ENCODE assay signal across 9 cellular contexts in the genomic region with DNA sequence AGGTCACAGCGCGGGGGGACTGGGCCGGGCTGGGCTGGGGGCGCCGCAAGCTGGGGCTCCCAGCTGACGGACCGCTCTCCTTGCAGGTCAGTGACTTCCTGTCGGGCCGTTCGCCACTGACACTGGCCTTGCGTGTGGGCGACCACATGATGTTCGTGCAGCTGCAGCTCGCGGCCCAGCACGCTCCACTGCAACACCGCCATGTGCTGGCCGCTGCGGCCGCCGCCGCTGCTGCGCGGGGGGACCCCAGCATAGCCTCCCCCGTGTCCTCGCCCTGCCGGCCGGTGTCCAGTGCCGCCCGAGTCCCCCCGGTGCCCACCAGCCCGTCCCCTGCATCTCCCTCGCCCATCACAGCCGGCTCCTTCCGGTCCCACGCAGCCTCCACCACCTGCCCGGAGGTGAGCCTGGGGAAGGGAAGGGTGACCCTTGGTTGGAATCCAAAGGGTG. TPM values are rescaled to one million over a fixed set of nuclear protein-coding genes. Genes with fewer than 3 reads are reported as not detected.
DNase-seq lines count a peak whose midpoint lies in the region; ATAC-seq, FAIRE-seq and TF ChIP-seq lines count a peak whose summit lies in the region.
"Had no signal": no experiment of that assay in that cellular context is flagged by ENCODE, and none has a peak within 500 bp of the region (broad histone marks: within the 10 kb centered on the region; RNA-seq: fewer than 3 reads in every experiment).

No MANE protein-coding gene starts in this region.

- H4K20me1 ChIP-seq in GM12878 (ENCODE audit: control insufficient read depth, insufficient read depth) = no peaks in the 10 kb centered on the region

- DNase-seq in HT-29 (ENCODE audit: low spot score) (peak; percentile 4), GM12878 (ENCODE audit: low read depth, low spot score) (no peak), left lobe of liver (ENCODE audit: low spot score) (peak; percentile 58), A172 (ENCODE audit: low spot score) (no peak), D341Med (ENCODE audit: low spot score) (no peak)
- no peak for DNase-seq in activated CD4-positive, alpha-beta T cell treated with anti-CD3 and anti-CD28 coated beads, Interleukin-2, amount 50 U/mL, for 1 hour
- DNase-seq: activated effector memory CD4-positive, alpha-beta T cell treated with anti-CD3 and anti-CD28 coated beads, Interleukin-2, amount 50 U/mL, for 16 hours had no signal

- intact Hi-C loops in GM12878 (cut with micrococcal nuclease; ENCODE audit: unreplicated experiment) = no loop called here

- H3K4me3 ChIP-seq in GM12878 (no peak overlapping the region), subcutaneous abdominal adipose tissue (ENCODE audit: low read depth in 1 of 5, low read length in 5 of 5) (peak overlapping the region in 2 of 5 donors; percentile 77 to 80)

- in situ Hi-C loops in GM12878 (cut with MboI) = no loop called here

- no peak overlapping the region; the same call in 1 of the 2 replicates for H3K27ac ChIP-seq in GM12878 (ENCODE audit: control insufficient read depth, insufficient read depth)
- peak overlapping the region; percentile 97 for H3K27ac ChIP-seq in subcutaneous abdominal adipose tissue (ENCODE audit: low read depth, low read length)

- ATAC-seq in GM12878 (no peak), left lobe of liver (no peak), HG03135 (IDR thresholded peaks at IDR 0.05; ENCODE audit: unreplicated experiment) (no peak)

- no peak for TF ChIP-seq EP300 in GM12878 (IDR thresholded peaks at IDR 0.05; ENCODE audit: borderline replicate concordance in 1 of 2, control insufficient read depth in 1 of 2, low read depth in 2 of 2, low read length in 2 of 2)

- RAD21 ChIA-PET in GM12878 (lab: Charles Lee; ENCODE audit: unreplicated experiment) = interaction anchor here (2.0 to 2.9 kb wide), 2 partner anchors 10 to 12 kb away, joined by 15 to 47 read pairs; no protein-coding TSS in a partner anchor

- H3K36me3 ChIP-seq in GM12878 (ENCODE audit: control insufficient read depth in 2 of 2, insufficient read depth in 2 of 2, low read length in 1 of 2) = peaks cover 14 to 29% of the 10 kb centered on the region in 2 experiments; a peak in 3 of 4 replicates
- H3K36me3 ChIP-seq in subcutaneous abdominal adipose tissue (ENCODE audit: control insufficient read depth in 5 of 5, insufficient read depth in 5 of 5, low read length in 5 of 5) = peaks cover 0 to 52% (median 40%) of the 10 kb centered on the region in 5 donors

- H3K27me3 ChIP-seq in GM12878 (replicated peaks in 1 of 2; ENCODE audit: control insufficient read depth in 2 of 2, insufficient read depth in 2 of 2, low read length in 1 of 2) (no peaks in the 10 kb centered on the region), subcutaneous abdominal adipose tissue (ENCODE audit: control insufficient read depth in 5 of 5, insufficient read depth in 4 of 5, low read length in 5 of 5) (peaks cover 0 to 2% (median 0%) of the 10 kb centered on the region in 5 donors)

- SMC1A ChIA-PET in GM12878 (lab: Charles Lee; ENCODE audit: uncharacterized antibody, unreplicated experiment) = interaction anchor here (1.9 kb wide), 1 partner anchor 12 kb away, joined by 14 read pairs; no protein-coding TSS in a partner anchor

- peak; percentile 32; the same call in 1 of the 2 replicates for TF ChIP-seq POLR2A in GM12878 (IDR thresholded peaks at IDR 0.05; ENCODE audit: low read depth, low read length)

- H3K79me2 ChIP-seq in GM12878 (ENCODE audit: control insufficient read depth, insufficient read depth, low read length) = peaks cover 61% of the 10 kb centered on the region

- no peak for TF ChIP-seq CTCF in GM12878 (IDR thresholded peaks at IDR 0.05 in 2 of 3, conservative IDR thresholded peaks at IDR 0.05 in 1 of 3; ENCODE audit: control insufficient read depth in 2 of 3, extremely low read depth in 1 of 3, insufficient read depth in 1 of 3, low read depth in 3 of 3, low read length in 3 of 3)

- no peak overlapping the region for H2AFZ ChIP-seq in GM12878 (ENCODE audit: control insufficient read depth, low read depth, low read length)

- H3K4me2 ChIP-seq in GM12878 (ENCODE audit: control insufficient read depth, insufficient read depth) = 0 out of 2 replicates have a peak overlapping the region, but pooled peaks have one; percentile 53

- CTCF ChIA-PET in GM12878 (lab: Yijun Ruan, JAX) = interaction anchor here (1.2 to 2.3 kb wide), 4 partner anchors 8 to 14 kb away, joined by 4 to 26 read pairs (median 14); no protein-coding TSS in a partner anchor

- no peak for FAIRE-seq in GM12878 (lab: Jason Lieb, UNC)

- no peaks in the 10 kb centered on the region for H3K9me3 ChIP-seq in GM12878 (replicated peaks; ENCODE audit: control insufficient read depth, insufficient read depth, low read length)
- H3K9me3 ChIP-seq in subcutaneous abdominal adipose tissue (ENCODE audit: control insufficient read depth in 5 of 5, low read length in 5 of 5) = peaks cover 0 to 2% (median 0%) of the 10 kb centered on the region in 5 donors

- POLR2A ChIA-PET in GM12878 (lab: Charles Lee) = interaction anchor here (1.5 to 2.9 kb wide), 3 partner anchors 10 to 19 kb away, joined by 8 to 22 read pairs (median 14); no protein-coding TSS in a partner anchor

- no TSS peak for BruUV-seq in GM12878 (replicated peaks; lab: Mats Ljungman, UMichigan)

- TF ChIP-seq RAD21 in GM12878 (IDR thresholded peaks at IDR 0.05; ENCODE audit: insufficient read depth, low read depth, low read length) = no peak

- H3K4me1 ChIP-seq in GM12878 (ENCODE audit: control insufficient read depth, insufficient read depth, low read length) (peaks cover 16% of the 10 kb centered on the region), subcutaneous abdominal adipose tissue (ENCODE audit: control insufficient read depth in 5 of 5, insufficient read depth in 5 of 5, low read length in 5 of 5) (peaks cover 4 to 67% (median 56%) of the 10 kb centered on the region in 5 donors)

- WGBS in GM12878 (ENCODE audit: insufficient coverage, insufficient replicate concordance, low lambda C conversion rate, missing lambda C conversion rate) = 76% methylated on average over 15 of the region's 37 CpGs

- H3K9ac ChIP-seq in GM12878 (ENCODE audit: control insufficient read depth, insufficient read depth, low read length) = no peak overlapping the region
- H3K9ac ChIP-seq in subcutaneous abdominal adipose tissue (ENCODE audit: low read length in 5 of 5) = peak overlapping the region in 4 of 5 donors; percentile 51 to 86 (median 72)

RNA-seq across cellular contexts. Expression of a gene that starts 5.7 kb away (rescaled TPM):
- 32.5 and 38.6 TPM in 2 replicates for total RNA-seq in HT-29 (2014; rRNA removed; shearing (Covaris generic))
- 69.3 and 73.1 TPM in 2 replicates for total RNA-seq in GM12878 (2013; cell fraction: nucleolus; rRNA removed)
- total RNA-seq in GM12878 (2014; rRNA removed) = 6.1 and 8.4 TPM in 2 replicates
- total RNA-seq in GM12878 (2014; rRNA removed; fragmentation: Illumina TruSeq; extraction: Trizol) = 6.5 and 7.0 TPM in 2 replicates
- total RNA-seq in GM12878 (2021) = 51.5 and 52.3 TPM in 2 replicates
- 6.0 TPM for polyA plus RNA-seq in GM12878 (2011; ENCODE audit: low read depth)
- polyA plus RNA-seq in GM12878 (2011; rRNA removed) = 7.6 and 12.2 TPM in 2 replicates
- 24.2 and 29.5 TPM in 2 replicates for polyA plus RNA-seq in GM12878 (2011; cell fraction: cytosol; rRNA removed)
- polyA plus RNA-seq in GM12878 (2011; cell fraction: nucleus; rRNA removed) = 102 and 129 TPM in 2 replicates
- polyA plus RNA-seq in GM12878 (2012) = 26.6 and 35.6 TPM in 2 replicates
- polyA plus RNA-seq in GM12878 (2014; fragmentation: Illumina TruSeq; extraction: Trizol) = 4.2 and 7.9 TPM in 2 replicates
- under 1 TPM; 0.38 to 0.63 TPM for polyA plus RNA-seq in GM12878 (2014; fragmentation: Nextera tagmentation; extraction: Ambion mirVana)
- polyA plus RNA-seq in GM12878 (2014; rRNA removed) = 30.9 and 33.7 TPM in 2 replicates
- polyA plus RNA-seq in GM12878 (2016; fragmentation: Nextera tagmentation; extraction: Ambion mirVana) = 1 to 10 TPM; 2.3 TPM
- 2.3 and 11.8 TPM in 2 replicates for polyA minus RNA-seq in GM12878 (2011; rRNA and poly(A)+ RNA removed)
- polyA minus RNA-seq in GM12878 (2011; cell fraction: cytosol; rRNA and poly(A)+ RNA removed) = 21.7 and 23.8 TPM in 2 replicates
- polyA minus RNA-seq in GM12878 (2011; cell fraction: nucleus; rRNA and poly(A)+ RNA removed) = 29.9 and 46.6 TPM in 2 replicates
- 51.7 TPM for total RNA-seq in left lobe of liver
- total RNA-seq in A172 (2014; rRNA removed; shearing (Covaris generic)) = 7.0 and 19.2 TPM in 2 replicates

RNA-seq across cellular contexts. Expression of a gene that starts 12.6 kb away (rescaled TPM):
- total RNA-seq in HT-29 (2014; rRNA removed; shearing (Covaris generic)) = 142 and 159 TPM in 2 replicates
- total RNA-seq in GM12878 (2013; cell fraction: nucleolus; rRNA removed) = 14.2 and 16.6 TPM in 2 replicates
- total RNA-seq in GM12878 (2014; rRNA removed) (45.8 and 52.5 TPM in 2 replicates), GM12878 (2014; rRNA removed; fragmentation: Illumina TruSeq; extraction: Trizol) (18.9 and 23.6 TPM in 2 replicates), GM12878 (2021) (304 and 305 TPM in 2 replicates), left lobe of liver (282 TPM)
- polyA plus RNA-seq in GM12878 (2011; ENCODE audit: low read depth) = 34.8 TPM
- polyA plus RNA-seq in GM12878 (2011; rRNA removed) (18.5 and 46.6 TPM in 2 replicates), GM12878 (2014; fragmentation: Illumina TruSeq; extraction: Trizol) (1.4 and 12.8 TPM in 2 replicates), GM12878 (2014; fragmentation: Nextera tagmentation; extraction: Ambion mirVana) (10 to 100 TPM in 1 of 2 experiments, 1 to 10 TPM in 1; 7.2 to 45.0 TPM), GM12878 (2014; rRNA removed) (179 and 216 TPM in 2 replicates), GM12878 (2016; fragmentation: Nextera tagmentation; extraction: Ambion mirVana) (100 to 1,000 TPM; 355 to 357 TPM)
- polyA plus RNA-seq in GM12878 (2011; cell fraction: cytosol; rRNA removed) = 109 and 189 TPM in 2 replicates
- 95.0 and 142 TPM in 2 replicates for polyA plus RNA-seq in GM12878 (2011; cell fraction: nucleus; rRNA removed)
- 163 and 185 TPM in 2 replicates for polyA plus RNA-seq in GM12878 (2012)
- 38.4 and 79.7 TPM in 2 replicates for polyA minus RNA-seq in GM12878 (2011; rRNA and poly(A)+ RNA removed)
- polyA minus RNA-seq in GM12878 (2011; cell fraction: cytosol; rRNA and poly(A)+ RNA removed) = 73.8 and 96.8 TPM in 2 replicates
- polyA minus RNA-seq in GM12878 (2011; cell fraction: nucleus; rRNA and poly(A)+ RNA removed) = 21.4 and 39.0 TPM in 2 replicates
- total RNA-seq in A172 (2014; rRNA removed; shearing (Covaris generic)) = 42.2 and 78.9 TPM in 2 replicates

RNA-seq across cellular contexts. Expression of a gene that starts 15.0 kb away (rescaled TPM):
- total RNA-seq in HT-29 (2014; rRNA removed; shearing (Covaris generic)) = 72.3 and 72.7 TPM in 2 replicates
- 275 and 320 TPM in 2 replicates for total RNA-seq in GM12878 (2013; cell fraction: nucleolus; rRNA removed)
- total RNA-seq in GM12878 (2014; rRNA removed) (216 and 225 TPM in 2 replicates), GM12878 (2014; rRNA removed; fragmentation: Illumina TruSeq; extraction: Trizol) (228 and 243 TPM in 2 replicates), GM12878 (2021) (264 and 284 TPM in 2 replicates), left lobe of liver (125 TPM)
- 115 TPM for polyA plus RNA-seq in GM12878 (2011; ENCODE audit: low read depth)
- polyA plus RNA-seq in GM12878 (2011; rRNA removed) (153 and 253 TPM in 2 replicates), GM12878 (2014; fragmentation: Illumina TruSeq; extraction: Trizol) (152 and 313 TPM in 2 replicates), GM12878 (2014; fragmentation: Nextera tagmentation; extraction: Ambion mirVana) (10 to 100 TPM; 27.6 to 52.4 TPM), GM12878 (2014; rRNA removed) (335 and 370 TPM in 2 replicates), GM12878 (2016; fragmentation: Nextera tagmentation; extraction: Ambion mirVana) (100 to 1,000 TPM; 162 to 166 TPM)
- polyA plus RNA-seq in GM12878 (2011; cell fraction: cytosol; rRNA removed) = 253 and 279 TPM in 2 replicates
- 892 and 1,145 TPM in 2 replicates for polyA plus RNA-seq in GM12878 (2011; cell fraction: nucleus; rRNA removed)
- 254 and 374 TPM in 2 replicates for polyA plus RNA-seq in GM12878 (2012)
- 50.8 and 65.0 TPM in 2 replicates for polyA minus RNA-seq in GM12878 (2011; rRNA and poly(A)+ RNA removed)
- 44.4 and 56.1 TPM in 2 replicates for polyA minus RNA-seq in GM12878 (2011; cell fraction: cytosol; rRNA and poly(A)+ RNA removed)
- polyA minus RNA-seq in GM12878 (2011; cell fraction: nucleus; rRNA and poly(A)+ RNA removed) = 81.2 and 108 TPM in 2 replicates
- total RNA-seq in A172 (2014; rRNA removed; shearing (Covaris generic)) = 124 and 266 TPM in 2 replicates

RNA-seq across cellular contexts. Expression of a gene that starts 16.3 kb away (rescaled TPM):
- total RNA-seq in HT-29 (2014; rRNA removed; shearing (Covaris generic)) = 2.4 and 3.9 TPM in 2 replicates
- 1.2 and 1.3 TPM in 2 replicates for total RNA-seq in GM12878 (2013; cell fraction: nucleolus; rRNA removed)
- 0.44 and 0.51 TPM in 2 replicates for total RNA-seq in GM12878 (2014; rRNA removed)
- 0.05 and 0.09 TPM in 2 replicates for total RNA-seq in GM12878 (2014; rRNA removed; fragmentation: Illumina TruSeq; extraction: Trizol)
- 0.59 and 0.61 TPM in 2 replicates for total RNA-seq in GM12878 (2021)
- 0.12 TPM for polyA plus RNA-seq in GM12878 (2011; ENCODE audit: low read depth)
- polyA plus RNA-seq in GM12878 (2011; rRNA removed) = 0.03 and 0.04 TPM in 2 replicates
- polyA plus RNA-seq in GM12878 (2011; cell fraction: cytosol; rRNA removed) = 0.09 and 0.28 TPM in 2 replicates
- polyA plus RNA-seq in GM12878 (2011; cell fraction: nucleus; rRNA removed) = 2.0 and 2.3 TPM in 2 replicates
- polyA plus RNA-seq in GM12878 (2012) = 1.2 and 1.9 TPM in 2 replicates
- polyA plus RNA-seq in GM12878 (2014; fragmentation: Illumina TruSeq; extraction: Trizol) = 0.04 TPM in 1 of 2 replicates, not detected in the other
- polyA plus RNA-seq in GM12878 (2014; fragmentation: Nextera tagmentation; extraction: Ambion mirVana) = not detected
- polyA plus RNA-seq in GM12878 (2014; rRNA removed) = 0.55 and 0.93 TPM in 2 replicates
- under 1 TPM in 1 of 2 experiments, not detected in 1; 0.18 TPM for polyA plus RNA-seq in GM12878 (2016; fragmentation: Nextera tagmentation; extraction: Ambion mirVana)
- polyA minus RNA-seq in GM12878 (2011; rRNA and poly(A)+ RNA removed) = not detected in 2 replicates
- polyA minus RNA-seq in GM12878 (2011; cell fraction: cytosol; rRNA and poly(A)+ RNA removed) = 0.83 TPM in 1 of 2 replicates, not detected in the other
- polyA minus RNA-seq in GM12878 (2011; cell fraction: nucleus; rRNA and poly(A)+ RNA removed) = 0.19 TPM in 1 of 2 replicates, not detected in the other
- 0.38 TPM for total RNA-seq in left lobe of liver
- 0.93 and 0.95 TPM in 2 replicates for total RNA-seq in A172 (2014; rRNA removed; shearing (Covaris generic))

RNA-seq across cellular contexts. Expression of a gene that starts 21.2 kb away (rescaled TPM):
- 156 and 183 TPM in 2 replicates for total RNA-seq in HT-29 (2014; rRNA removed; shearing (Covaris generic))
- total RNA-seq in GM12878 (2013; cell fraction: nucleolus; rRNA removed) = 15.3 and 16.8 TPM in 2 replicates
- total RNA-seq in GM12878 (2014; rRNA removed) (52.8 and 57.6 TPM in 2 replicates), GM12878 (2014; rRNA removed; fragmentation: Illumina TruSeq; extraction: Trizol) (15.4 and 18.8 TPM in 2 replicates), GM12878 (2021) (71.8 and 73.0 TPM in 2 replicates), left lobe of liver (48.0 TPM)
- 13.7 TPM for polyA plus RNA-seq in GM12878 (2011; ENCODE audit: low read depth)
- polyA plus RNA-seq in GM12878 (2011; rRNA removed) (14.8 and 29.6 TPM in 2 replicates), GM12878 (2014; fragmentation: Illumina TruSeq; extraction: Trizol) (1.1 and 8.1 TPM in 2 replicates), GM12878 (2014; fragmentation: Nextera tagmentation; extraction: Ambion mirVana) (1 to 10 TPM in 1 of 2 experiments, under 1 TPM in 1; 0.89 to 6.9 TPM), GM12878 (2014; rRNA removed) (94.6 and 104 TPM in 2 replicates), GM12878 (2016; fragmentation: Nextera tagmentation; extraction: Ambion mirVana) (10 to 100 TPM; 72.0 to 79.9 TPM)
- 85.8 and 125 TPM in 2 replicates for polyA plus RNA-seq in GM12878 (2011; cell fraction: cytosol; rRNA removed)
- polyA plus RNA-seq in GM12878 (2011; cell fraction: nucleus; rRNA removed) = 64.1 and 89.0 TPM in 2 replicates
- polyA plus RNA-seq in GM12878 (2012) = 61.2 and 63.0 TPM in 2 replicates
- 10.3 and 34.2 TPM in 2 replicates for polyA minus RNA-seq in GM12878 (2011; rRNA and poly(A)+ RNA removed)
- polyA minus RNA-seq in GM12878 (2011; cell fraction: cytosol; rRNA and poly(A)+ RNA removed) = 20.5 and 25.9 TPM in 2 replicates
- 11.1 and 20.1 TPM in 2 replicates for polyA minus RNA-seq in GM12878 (2011; cell fraction: nucleus; rRNA and poly(A)+ RNA removed)
- 90.5 and 93.6 TPM in 2 replicates for total RNA-seq in A172 (2014; rRNA removed; shearing (Covaris generic))

Comparison
In these comparisons a context has a peak if more than half of its experiments do, and no peak if none do; other contexts are left out.
1. DNase-seq: peak in HT-29 (single experiment) and left lobe of liver (single experiment); none in GM12878 (single experiment), activated CD4-positive, alpha-beta T cell treated with anti-CD3 and anti-CD28 coated beads, Interleukin-2, amount 50 U/mL, for 1 hour (single experiment), A172 (single experiment) and D341Med (single experiment).